In genomic region chr1:212853658-212854057, GRCh38 we compare ENCODE assay signal across 19 cellular contexts. TPM values are rescaled to one million over a fixed set of nuclear protein-coding genes. Genes with fewer than 3 reads are reported as not detected.
DNase-seq lines count a peak whose midpoint lies in the region; ATAC-seq and TF ChIP-seq lines count a peak whose summit lies in the region.
"Had no signal": no experiment of that assay in that cellular context is flagged by ENCODE, and none has a peak within 500 bp of the region (broad histone marks: within the 10 kb centered on the region; RNA-seq: fewer than 3 reads in every experiment).

No MANE protein-coding gene starts in this region.

- no TSS peak for BruUV-seq in IMR-90 (replicated peaks; lab: Mats Ljungman, UMichigan)

- H3K23ac ChIP-seq in IMR-90 (ENCODE audit: low read depth, low read length), result 0 out of 2 replicates have a peak overlapping the region, but pooled peaks have one; percentile 5

- in situ Hi-C loops in IMR-90 (cut with MboI; ENCODE audit: low sequenced_read_pairs), result no loop called here

- H2BK15ac ChIP-seq in IMR-90 (ENCODE audit: low read depth, low read length), result no peak overlapping the region

- H3K27ac Mint-ChIP-seq in neural crest cell (ENCODE audit: unreplicated experiment), result no peak overlapping the region

- no peaks in the 10 kb centered on the region for H3K9me2 ChIP-seq in hepatocyte (replicated peaks; ENCODE audit: insufficient read depth)

- intact Hi-C loops in IMR-90 (cut with micrococcal nuclease), result no loop called here

- TF ChIP-seq CTCF in IMR-90 (conservative IDR thresholded peaks at IDR 0.05; ENCODE audit: low read depth, low read length) (no peak), hepatocyte (IDR thresholded peaks at IDR 0.05; ENCODE audit: poor library complexity) (no peak), neural crest cell (conservative IDR thresholded peaks at IDR 0.05) (no peak), foreskin fibroblast (IDR thresholded peaks at IDR 0.05; ENCODE audit: low read depth, low read length) (no peak)

- H2AFZ ChIP-seq in IMR-90 (replicated peaks; ENCODE audit: low read length, poor library complexity), result no peak overlapping the region
- H2AFZ ChIP-seq in hepatocyte, result no peak overlapping the region
- H2AFZ ChIP-seq: PC-9 had no signal

- H3K9ac ChIP-seq in IMR-90 (ENCODE audit: low read depth, low read length), result no peak overlapping the region
- H3K9ac ChIP-seq: KMS-11 had no signal

- no peak overlapping the region; the same call in 1 of the 2 replicates for H3K56ac ChIP-seq in IMR-90 (ENCODE audit: extremely low read depth, insufficient read depth, low read length)

- peaks cover 22% of the 10 kb centered on the region for H3K79me2 ChIP-seq in hepatocyte

- WGBS in IMR-90 (ENCODE audit: extremely low coverage in 2 of 2, insufficient read length in 1 of 2), 2 experiments, result 67% methylated on average over 1 of the region's 5 CpGs; no CpG with 5 or more reads in 1 of the 2 experiments
- 73% methylated on average over 5 of the region's 5 CpGs for WGBS in hepatocyte (ENCODE audit: low lambda C conversion rate, missing lambda C conversion rate)

- H3K4me3 Mint-ChIP-seq in neural crest cell, result peak overlapping the region; percentile 23

- peaks cover 5% of the 10 kb centered on the region for H3K9me1 ChIP-seq in IMR-90 (ENCODE audit: insufficient read depth, low read length)

- no peak overlapping the region for H2AK5ac ChIP-seq in IMR-90 (ENCODE audit: low read depth, low read length)

- H3K27me3 Mint-ChIP-seq in neural crest cell (ENCODE audit: low read depth), result no peaks in the 10 kb centered on the region

- H3K4me1 Mint-ChIP-seq in neural crest cell, result peaks cover 18% of the 10 kb centered on the region

- no peak overlapping the region for H3K14ac ChIP-seq in IMR-90 (replicated peaks; ENCODE audit: low read depth, low read length)

- H3K4me1 ChIP-seq in IMR-90 (ENCODE audit: control insufficient read depth, insufficient read depth, low read length) (no peaks in the 10 kb centered on the region), hepatocyte (ENCODE audit: insufficient read depth) (peaks cover 5% of the 10 kb centered on the region)

- no peaks in the 10 kb centered on the region for H3K36me3 ChIP-seq in IMR-90 (ENCODE audit: control insufficient read depth, insufficient read depth, low read length)
- no peaks in the 10 kb centered on the region for H3K36me3 ChIP-seq in hepatocyte (replicated peaks; ENCODE audit: insufficient read depth, low read depth)

- no peak overlapping the region for H2BK120ac ChIP-seq in IMR-90 (ENCODE audit: low read depth, low read length)

- H3K9me3 ChIP-seq in IMR-90 (ENCODE audit: control insufficient read depth, insufficient read depth, low read length) (no peaks in the 10 kb centered on the region), hepatocyte (ENCODE audit: low read depth) (no peaks in the 10 kb centered on the region)

- H3K79me1 ChIP-seq in IMR-90 (ENCODE audit: low read depth in 1 of 2, low read length in 2 of 2), result peaks cover 3 to 8% of the 10 kb centered on the region in 2 experiments; a peak in 2 of 4 replicates

- peaks cover 13% of the 10 kb centered on the region for H3K36me3 Mint-ChIP-seq in neural crest cell (ENCODE audit: low read depth)

- H3K27me3 ChIP-seq in IMR-90 (ENCODE audit: control insufficient read depth, insufficient read depth, low read length) (no peaks in the 10 kb centered on the region), hepatocyte (no peaks in the 10 kb centered on the region)

- H4K8ac ChIP-seq in IMR-90 (ENCODE audit: low read depth in 2 of 2, low read length in 2 of 2), result no peak overlapping the region

- no peak overlapping the region for H3K27ac ChIP-seq in IMR-90 (ENCODE audit: insufficient read depth, low read length)
- no peak overlapping the region for H3K27ac ChIP-seq in hepatocyte
- H3K27ac ChIP-seq: KMS-11, PC-9, SK-N-MC had no signal

- no peak for TF ChIP-seq POLR2A in IMR-90 (IDR thresholded peaks at IDR 0.05; ENCODE audit: low read depth, low read length)

- TF ChIP-seq RAD21 in IMR-90 (IDR thresholded peaks at IDR 0.05; ENCODE audit: low read length), result no peak

- H4K5ac ChIP-seq in IMR-90 (ENCODE audit: low read depth, low read length), result no peak overlapping the region

- H3K4me2 ChIP-seq in IMR-90 (ENCODE audit: low read depth, low read length) (no peak overlapping the region), hepatocyte (no peak overlapping the region)
- H3K4me2 ChIP-seq: KMS-11, PC-9 had no signal

- peak; percentile 14 for DNase-seq in A172 (ENCODE audit: low spot score)
- no peak for DNase-seq in IMR-90
- DNase-seq in hepatocyte (ENCODE audit: low spot score), result peak; percentile 59
- no peak for DNase-seq in neural crest cell (ENCODE audit: low read depth, low spot score)
- no peak for DNase-seq in foreskin fibroblast
- no peak for DNase-seq in NAMALWA (ENCODE audit: low spot score)
- no peak for DNase-seq in effector CD4-positive, alpha-beta T cell
- DNase-seq: Calu3, DMS79 treated with DMSO at 0.1 percent for 48 hours, MM.1S, NCI-H1417, NCI-H2029, NCI-H226, NCI-H526 treated with DMSO at 0.1 percent for 48 hours, PC-9 had no signal

- no peak overlapping the region for H2BK5ac ChIP-seq in IMR-90 (ENCODE audit: low read depth, low read length, poor library complexity, severe bottlenecking)

- no peak overlapping the region for H3K4ac ChIP-seq in IMR-90 (ENCODE audit: low read depth, low read length)

- no peak overlapping the region for H2AK9ac ChIP-seq in IMR-90 (replicated peaks; ENCODE audit: low read depth, low read length, poor library complexity)

- no peaks in the 10 kb centered on the region for H3K9me3 Mint-ChIP-seq in neural crest cell

- no peak overlapping the region for H4K91ac ChIP-seq in IMR-90 (ENCODE audit: insufficient read depth, low read depth, low read length)

- H3K4me3 ChIP-seq in IMR-90 (ENCODE audit: insufficient read depth, low read depth, low read length) (no peak overlapping the region), hepatocyte (no peak overlapping the region), foreskin fibroblast (ENCODE audit: low read depth in 1 of 2, low read length in 2 of 2) (no peak overlapping the region)
- H3K4me3 ChIP-seq: PC-9, SK-N-MC had no signal

- CTCF ChIA-PET in IMR-90 (lab: Yijun Ruan, JAX), result no interaction called here

- ATAC-seq in IMR-90 (ENCODE audit: low read depth) (no peak), GM18868 (IDR thresholded peaks at IDR 0.05; ENCODE audit: unreplicated experiment) (no peak)
- ATAC-seq: Right ventricle myocardium inferior had no signal

- H3K18ac ChIP-seq in IMR-90 (ENCODE audit: low read depth, low read length), result no peak overlapping the region

- H2BK20ac ChIP-seq in IMR-90 (ENCODE audit: low read depth, low read length), result no peak overlapping the region

- H4K20me1 ChIP-seq in IMR-90 (ENCODE audit: insufficient read depth, low read length) (no peaks in the 10 kb centered on the region), hepatocyte (ENCODE audit: insufficient read depth, poor library complexity, severe bottlenecking) (no peaks in the 10 kb centered on the region)

- POLR2A ChIA-PET in IMR-90 (lab: Charles Lee; ENCODE audit: unreplicated experiment), result no interaction called here

- dilution Hi-C loops in IMR-90 (cut with HindIII; ENCODE audit: low sequenced_read_pairs, unreplicated experiment), result no loop called here

TF ChIP-seq in IMR-90, 13 proteins besides CTCF, POLR2A, EP300 and RAD21 (continues in another document):
- no peak for TF ChIP-seq ELK1 (IDR thresholded peaks at IDR 0.05; ENCODE audit: borderline replicate concordance, low read depth, low read length)
- no peak for TF ChIP-seq FOS (IDR thresholded peaks at IDR 0.05; ENCODE audit: low read depth, low read length)
- TF ChIP-seq BHLHE40 (IDR thresholded peaks at IDR 0.05; ENCODE audit: low read depth, low read length), result no peak
- no peak for TF ChIP-seq SMC3 (IDR thresholded peaks at IDR 0.05; ENCODE audit: low read depth, low read length)
- no peak for TF ChIP-seq MAFK (IDR thresholded peaks at IDR 0.05; ENCODE audit: low read depth, low read length)
- TF ChIP-seq NFE2L2 (IDR thresholded peaks at IDR 0.05; ENCODE audit: low read depth, low read length), result no peak
- no peak for TF ChIP-seq RCOR1 (IDR thresholded peaks at IDR 0.05; ENCODE audit: insufficient replicate concordance, low read length)
- no peak for TF ChIP-seq CEBPB (IDR thresholded peaks at IDR 0.05; ENCODE audit: low read depth, low read length)
- no peak for TF ChIP-seq MAZ (IDR thresholded peaks at IDR 0.05; ENCODE audit: borderline replicate concordance, low read depth, low read length)
- no peak for TF ChIP-seq USF2 (IDR thresholded peaks at IDR 0.05; ENCODE audit: low read depth, low read length)

RNA-seq across cellular contexts. Expression of gene FLVCR1, which starts 4.4 kb away (rescaled TPM):
- total RNA-seq in A172 (2014; rRNA removed; shearing (Covaris generic)), result 17.0 and 19.8 TPM in 2 replicates
- total RNA-seq in IMR-90 (2012; rRNA removed) (3.9 and 6.7 TPM in 2 replicates), hepatocyte (32.0 and 32.5 TPM in 2 replicates), neural crest cell (31.4 and 33.0 TPM in 2 replicates)
- polyA plus RNA-seq in IMR-90 (2012; rRNA removed) (1.9 and 2.4 TPM in 2 replicates), hepatocyte (9.9 and 14.4 TPM in 2 replicates)
- polyA plus RNA-seq in IMR-90 (2012; cell fraction: cytosol; rRNA removed), result 0.67 and 0.69 TPM in 2 replicates
- 3.9 and 9.4 TPM in 2 replicates for polyA plus RNA-seq in IMR-90 (2012; cell fraction: nucleus; rRNA removed; ENCODE audit: low replicate concordance)

RNA-seq across cellular contexts. Expression of gene SPATA45, which starts 6.2 kb away (rescaled TPM):
- total RNA-seq in A172 (2014; rRNA removed; shearing (Covaris generic)), result 1.5 TPM in 1 of 2 replicates, not detected in the other
- total RNA-seq in IMR-90 (2012; rRNA removed) (not detected in 2 replicates), hepatocyte (0.96 TPM in 1 of 2 replicates, not detected in the other), neural crest cell (0.68 and 1.3 TPM in 2 replicates)
- polyA plus RNA-seq in IMR-90 (2012; rRNA removed) (not detected in 2 replicates), hepatocyte (0.44 and 0.57 TPM in 2 replicates)
- not detected in 2 replicates for polyA plus RNA-seq in IMR-90 (2012; cell fraction: cytosol; rRNA removed)
- not detected in 2 replicates for polyA plus RNA-seq in IMR-90 (2012; cell fraction: nucleus; rRNA removed; ENCODE audit: low replicate concordance)
- total RNA-seq: PC-9, Right ventricle myocardium inferior had no signal

Comparison
In these comparisons a context has a peak if more than half of its experiments do, and no peak if none do; other contexts are left out.
1. DNase-seq: peak in A172 (single experiment) and hepatocyte (single experiment); none in IMR-90 (single experiment), neural crest cell (single experiment), foreskin fibroblast (0 of 2), NAMALWA (single experiment) and effector CD4-positive, alpha-beta T cell (single experiment).